ENCODE assay signal across 1 cellular context in the genomic region with DNA sequence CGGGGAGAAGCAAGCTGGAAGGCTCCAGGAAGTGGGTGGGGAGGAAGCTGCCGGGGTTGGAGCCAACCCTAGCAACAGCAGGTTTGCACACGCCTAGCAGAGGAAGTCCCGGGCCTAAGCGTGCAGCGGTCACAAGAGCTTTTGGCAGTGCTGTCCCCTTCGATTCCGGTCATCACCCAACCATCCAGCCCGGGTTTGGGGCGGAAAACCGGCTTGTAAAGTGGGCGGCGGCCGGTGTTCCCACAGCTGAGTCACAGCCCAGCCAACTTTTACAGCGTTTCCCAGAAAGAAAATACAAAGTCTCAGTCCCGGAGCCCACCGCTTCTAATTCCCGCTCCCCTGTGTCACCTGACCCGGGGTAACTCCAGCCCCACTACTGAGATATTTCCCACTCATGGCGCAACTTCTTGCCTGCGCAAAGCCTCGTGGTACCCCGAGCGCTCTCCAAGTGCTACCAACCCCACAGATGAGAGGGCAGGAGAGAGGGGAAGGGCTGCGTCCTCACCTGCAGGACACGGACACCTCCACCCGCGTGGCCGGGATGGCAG.
TF ChIP-seq lines count a peak whose summit lies in the region.

No MANE protein-coding gene starts in this region.

TF ChIP-seq in GM12878, 131 proteins besides CTCF, POLR2A, EP300 and RAD21 (continued from another document and continues in another):
- TF ChIP-seq, protein P1, sequence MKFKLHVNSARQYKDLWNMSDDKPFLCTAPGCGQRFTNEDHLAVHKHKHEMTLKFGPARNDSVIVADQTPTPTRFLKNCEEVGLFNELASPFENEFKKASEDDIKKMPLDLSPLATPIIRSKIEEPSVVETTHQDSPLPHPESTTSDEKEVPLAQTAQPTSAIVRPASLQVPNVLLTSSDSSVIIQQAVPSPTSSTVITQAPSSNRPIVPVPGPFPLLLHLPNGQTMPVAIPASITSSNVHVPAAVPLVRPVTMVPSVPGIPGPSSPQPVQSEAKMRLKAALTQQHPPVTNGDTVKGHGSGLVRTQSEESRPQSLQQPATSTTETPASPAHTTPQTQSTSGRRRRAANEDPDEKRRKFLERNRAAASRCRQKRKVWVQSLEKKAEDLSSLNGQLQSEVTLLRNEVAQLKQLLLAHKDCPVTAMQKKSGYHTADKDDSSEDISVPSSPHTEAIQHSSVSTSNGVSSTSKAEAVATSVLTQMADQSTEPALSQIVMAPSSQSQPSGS (IDR thresholded peaks at IDR 0.05; ENCODE audit: low read length): no peak
- TF ChIP-seq NR2C1 (IDR thresholded peaks at IDR 0.05) (0 out of 2 replicates have a peak, but pooled peaks have one; percentile 27), HDGF (IDR thresholded peaks at IDR 0.05) (no peak), HCFC1 (IDR thresholded peaks at IDR 0.05; ENCODE audit: low read length) (peak; percentile 31; the same call in 1 of the 2 replicates), CHD2 (IDR thresholded peaks at IDR 0.05; ENCODE audit: borderline replicate concordance, low read depth, low read length) (no peak; the same call in 1 of the 2 replicates), CREB1 (IDR thresholded peaks at IDR 0.05; ENCODE audit: low read depth) (no peak), JUND (IDR thresholded peaks at IDR 0.05; ENCODE audit: low read depth, low read length) (no peak), BRCA1 (IDR thresholded peaks at IDR 0.05; ENCODE audit: low read depth, low read length) (no peak), YBX1 (IDR thresholded peaks at IDR 0.05) (no peak), CBFB (IDR thresholded peaks at IDR 0.05; ENCODE audit: low read depth) (peak; percentile 18; the same call in 1 of the 2 replicates), GATAD2B (conservative IDR thresholded peaks at IDR 0.05; ENCODE audit: low read depth) (peak; percentile 55; the same call in 1 of the 2 replicates), MYC (IDR thresholded peaks at IDR 0.05; ENCODE audit: insufficient read depth, insufficient read length, insufficient replicate concordance, low read length, severe bottlenecking) (no peak), BHLHE40 (IDR thresholded peaks at IDR 0.05; ENCODE audit: borderline replicate concordance in 1 of 2, low read depth in 2 of 2, low read length in 1 of 2) (peak; percentile 93 to 94), CHD4 (IDR thresholded peaks at IDR 0.05) (no peak), SMAD5 (IDR thresholded peaks at IDR 0.05; ENCODE audit: low read depth) (no peak), MEF2B (IDR thresholded peaks at IDR 0.05; ENCODE audit: partially characterized antibody, poor library complexity, severe bottlenecking) (peak; percentile 26), IKZF1 (conservative IDR thresholded peaks at IDR 0.05) (peak; percentile 79), RFX5 (IDR thresholded peaks at IDR 0.05; ENCODE audit: low read depth, low read length) (peak; percentile 71; the same call in 1 of the 2 replicates), SUZ12 (IDR thresholded peaks at IDR 0.05; ENCODE audit: unreplicated experiment) (no peak), CBX5 (IDR thresholded peaks at IDR 0.05; ENCODE audit: low read depth) (no peak), POLR2AphosphoS2 (IDR thresholded peaks at IDR 0.05; ENCODE audit: low read depth, low read length) (no peak), ATF7 (IDR thresholded peaks at IDR 0.05; ENCODE audit: low read depth) (peak; percentile 21; the same call in 1 of the 2 replicates), MTA2 (IDR thresholded peaks at IDR 0.05; ENCODE audit: low read depth) (no peak), PAX5 (IDR thresholded peaks at IDR 0.05; ENCODE audit: borderline replicate concordance, low read depth, low read length) (no peak)
- TF ChIP-seq, protein P2, sequence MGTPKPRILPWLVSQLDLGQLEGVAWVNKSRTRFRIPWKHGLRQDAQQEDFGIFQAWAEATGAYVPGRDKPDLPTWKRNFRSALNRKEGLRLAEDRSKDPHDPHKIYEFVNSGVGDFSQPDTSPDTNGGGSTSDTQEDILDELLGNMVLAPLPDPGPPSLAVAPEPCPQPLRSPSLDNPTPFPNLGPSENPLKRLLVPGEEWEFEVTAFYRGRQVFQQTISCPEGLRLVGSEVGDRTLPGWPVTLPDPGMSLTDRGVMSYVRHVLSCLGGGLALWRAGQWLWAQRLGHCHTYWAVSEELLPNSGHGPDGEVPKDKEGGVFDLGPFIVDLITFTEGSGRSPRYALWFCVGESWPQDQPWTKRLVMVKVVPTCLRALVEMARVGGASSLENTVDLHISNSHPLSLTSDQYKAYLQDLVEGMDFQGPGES (IDR thresholded peaks at IDR 0.05): no peak
- TF ChIP-seq, protein P3, sequence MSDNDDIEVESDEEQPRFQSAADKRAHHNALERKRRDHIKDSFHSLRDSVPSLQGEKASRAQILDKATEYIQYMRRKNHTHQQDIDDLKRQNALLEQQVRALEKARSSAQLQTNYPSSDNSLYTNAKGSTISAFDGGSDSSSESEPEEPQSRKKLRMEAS (IDR thresholded peaks at IDR 0.05; ENCODE audit: low read depth, low read length): no peak
- TF ChIP-seq, protein P4, sequence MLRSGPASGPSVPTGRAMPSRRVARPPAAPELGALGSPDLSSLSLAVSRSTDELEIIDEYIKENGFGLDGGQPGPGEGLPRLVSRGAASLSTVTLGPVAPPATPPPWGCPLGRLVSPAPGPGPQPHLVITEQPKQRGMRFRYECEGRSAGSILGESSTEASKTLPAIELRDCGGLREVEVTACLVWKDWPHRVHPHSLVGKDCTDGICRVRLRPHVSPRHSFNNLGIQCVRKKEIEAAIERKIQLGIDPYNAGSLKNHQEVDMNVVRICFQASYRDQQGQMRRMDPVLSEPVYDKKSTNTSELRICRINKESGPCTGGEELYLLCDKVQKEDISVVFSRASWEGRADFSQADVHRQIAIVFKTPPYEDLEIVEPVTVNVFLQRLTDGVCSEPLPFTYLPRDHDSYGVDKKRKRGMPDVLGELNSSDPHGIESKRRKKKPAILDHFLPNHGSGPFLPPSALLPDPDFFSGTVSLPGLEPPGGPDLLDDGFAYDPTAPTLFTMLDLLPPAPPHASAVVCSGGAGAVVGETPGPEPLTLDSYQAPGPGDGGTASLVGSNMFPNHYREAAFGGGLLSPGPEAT (IDR thresholded peaks at IDR 0.05; ENCODE audit: low read depth): 0 out of 2 replicates have a peak, but pooled peaks have one; percentile 55
- TF ChIP-seq, protein P5, sequence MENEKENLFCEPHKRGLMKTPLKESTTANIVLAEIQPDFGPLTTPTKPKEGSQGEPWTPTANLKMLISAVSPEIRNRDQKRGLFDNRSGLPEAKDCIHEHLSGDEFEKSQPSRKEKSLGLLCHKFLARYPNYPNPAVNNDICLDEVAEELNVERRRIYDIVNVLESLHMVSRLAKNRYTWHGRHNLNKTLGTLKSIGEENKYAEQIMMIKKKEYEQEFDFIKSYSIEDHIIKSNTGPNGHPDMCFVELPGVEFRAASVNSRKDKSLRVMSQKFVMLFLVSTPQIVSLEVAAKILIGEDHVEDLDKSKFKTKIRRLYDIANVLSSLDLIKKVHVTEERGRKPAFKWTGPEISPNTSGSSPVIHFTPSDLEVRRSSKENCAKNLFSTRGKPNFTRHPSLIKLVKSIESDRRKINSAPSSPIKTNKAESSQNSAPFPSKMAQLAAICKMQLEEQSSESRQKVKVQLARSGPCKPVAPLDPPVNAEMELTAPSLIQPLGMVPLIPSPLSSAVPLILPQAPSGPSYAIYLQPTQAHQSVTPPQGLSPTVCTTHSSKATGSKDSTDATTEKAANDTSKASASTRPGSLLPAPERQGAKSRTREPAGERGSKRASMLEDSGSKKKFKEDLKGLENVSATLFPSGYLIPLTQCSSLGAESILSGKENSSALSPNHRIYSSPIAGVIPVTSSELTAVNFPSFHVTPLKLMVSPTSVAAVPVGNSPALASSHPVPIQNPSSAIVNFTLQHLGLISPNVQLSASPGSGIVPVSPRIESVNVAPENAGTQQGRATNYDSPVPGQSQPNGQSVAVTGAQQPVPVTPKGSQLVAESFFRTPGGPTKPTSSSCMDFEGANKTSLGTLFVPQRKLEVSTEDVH (IDR thresholded peaks at IDR 0.05; ENCODE audit: low read depth, partially characterized antibody): no peak
- TF ChIP-seq, protein P6, sequence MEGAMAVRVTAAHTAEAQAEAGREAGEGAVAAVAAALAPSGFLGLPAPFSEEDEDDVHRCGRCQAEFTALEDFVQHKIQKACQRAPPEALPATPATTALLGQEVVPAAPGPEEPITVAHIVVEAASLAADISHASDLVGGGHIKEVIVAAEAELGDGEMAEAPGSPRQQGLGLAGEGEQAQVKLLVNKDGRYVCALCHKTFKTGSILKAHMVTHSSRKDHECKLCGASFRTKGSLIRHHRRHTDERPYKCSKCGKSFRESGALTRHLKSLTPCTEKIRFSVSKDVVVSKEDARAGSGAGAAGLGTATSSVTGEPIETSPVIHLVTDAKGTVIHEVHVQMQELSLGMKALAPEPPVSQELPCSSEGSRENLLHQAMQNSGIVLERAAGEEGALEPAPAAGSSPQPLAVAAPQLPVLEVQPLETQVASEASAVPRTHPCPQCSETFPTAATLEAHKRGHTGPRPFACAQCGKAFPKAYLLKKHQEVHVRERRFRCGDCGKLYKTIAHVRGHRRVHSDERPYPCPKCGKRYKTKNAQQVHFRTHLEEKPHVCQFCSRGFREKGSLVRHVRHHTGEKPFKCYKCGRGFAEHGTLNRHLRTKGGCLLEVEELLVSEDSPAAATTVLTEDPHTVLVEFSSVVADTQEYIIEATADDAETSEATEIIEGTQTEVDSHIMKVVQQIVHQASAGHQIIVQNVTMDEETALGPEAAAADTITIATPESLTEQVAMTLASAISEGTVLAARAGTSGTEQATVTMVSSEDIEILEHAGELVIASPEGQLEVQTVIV (IDR thresholded peaks at IDR 0.05; ENCODE audit: borderline replicate concordance, partially characterized antibody): peak; percentile 55
- TF ChIP-seq, protein P7, sequence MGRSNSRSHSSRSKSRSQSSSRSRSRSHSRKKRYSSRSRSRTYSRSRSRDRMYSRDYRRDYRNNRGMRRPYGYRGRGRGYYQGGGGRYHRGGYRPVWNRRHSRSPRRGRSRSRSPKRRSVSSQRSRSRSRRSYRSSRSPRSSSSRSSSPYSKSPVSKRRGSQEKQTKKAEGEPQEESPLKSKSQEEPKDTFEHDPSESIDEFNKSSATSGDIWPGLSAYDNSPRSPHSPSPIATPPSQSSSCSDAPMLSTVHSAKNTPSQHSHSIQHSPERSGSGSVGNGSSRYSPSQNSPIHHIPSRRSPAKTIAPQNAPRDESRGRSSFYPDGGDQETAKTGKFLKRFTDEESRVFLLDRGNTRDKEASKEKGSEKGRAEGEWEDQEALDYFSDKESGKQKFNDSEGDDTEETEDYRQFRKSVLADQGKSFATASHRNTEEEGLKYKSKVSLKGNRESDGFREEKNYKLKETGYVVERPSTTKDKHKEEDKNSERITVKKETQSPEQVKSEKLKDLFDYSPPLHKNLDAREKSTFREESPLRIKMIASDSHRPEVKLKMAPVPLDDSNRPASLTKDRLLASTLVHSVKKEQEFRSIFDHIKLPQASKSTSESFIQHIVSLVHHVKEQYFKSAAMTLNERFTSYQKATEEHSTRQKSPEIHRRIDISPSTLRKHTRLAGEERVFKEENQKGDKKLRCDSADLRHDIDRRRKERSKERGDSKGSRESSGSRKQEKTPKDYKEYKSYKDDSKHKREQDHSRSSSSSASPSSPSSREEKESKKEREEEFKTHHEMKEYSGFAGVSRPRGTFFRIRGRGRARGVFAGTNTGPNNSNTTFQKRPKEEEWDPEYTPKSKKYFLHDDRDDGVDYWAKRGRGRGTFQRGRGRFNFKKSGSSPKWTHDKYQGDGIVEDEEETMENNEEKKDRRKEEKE (IDR thresholded peaks at IDR 0.05): no peak
- TF ChIP-seq, protein P8, sequence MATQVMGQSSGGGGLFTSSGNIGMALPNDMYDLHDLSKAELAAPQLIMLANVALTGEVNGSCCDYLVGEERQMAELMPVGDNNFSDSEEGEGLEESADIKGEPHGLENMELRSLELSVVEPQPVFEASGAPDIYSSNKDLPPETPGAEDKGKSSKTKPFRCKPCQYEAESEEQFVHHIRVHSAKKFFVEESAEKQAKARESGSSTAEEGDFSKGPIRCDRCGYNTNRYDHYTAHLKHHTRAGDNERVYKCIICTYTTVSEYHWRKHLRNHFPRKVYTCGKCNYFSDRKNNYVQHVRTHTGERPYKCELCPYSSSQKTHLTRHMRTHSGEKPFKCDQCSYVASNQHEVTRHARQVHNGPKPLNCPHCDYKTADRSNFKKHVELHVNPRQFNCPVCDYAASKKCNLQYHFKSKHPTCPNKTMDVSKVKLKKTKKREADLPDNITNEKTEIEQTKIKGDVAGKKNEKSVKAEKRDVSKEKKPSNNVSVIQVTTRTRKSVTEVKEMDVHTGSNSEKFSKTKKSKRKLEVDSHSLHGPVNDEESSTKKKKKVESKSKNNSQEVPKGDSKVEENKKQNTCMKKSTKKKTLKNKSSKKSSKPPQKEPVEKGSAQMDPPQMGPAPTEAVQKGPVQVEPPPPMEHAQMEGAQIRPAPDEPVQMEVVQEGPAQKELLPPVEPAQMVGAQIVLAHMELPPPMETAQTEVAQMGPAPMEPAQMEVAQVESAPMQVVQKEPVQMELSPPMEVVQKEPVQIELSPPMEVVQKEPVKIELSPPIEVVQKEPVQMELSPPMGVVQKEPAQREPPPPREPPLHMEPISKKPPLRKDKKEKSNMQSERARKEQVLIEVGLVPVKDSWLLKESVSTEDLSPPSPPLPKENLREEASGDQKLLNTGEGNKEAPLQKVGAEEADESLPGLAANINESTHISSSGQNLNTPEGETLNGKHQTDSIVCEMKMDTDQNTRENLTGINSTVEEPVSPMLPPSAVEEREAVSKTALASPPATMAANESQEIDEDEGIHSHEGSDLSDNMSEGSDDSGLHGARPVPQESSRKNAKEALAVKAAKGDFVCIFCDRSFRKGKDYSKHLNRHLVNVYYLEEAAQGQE (IDR thresholded peaks at IDR 0.05; ENCODE audit: low read depth, low read length): peak; percentile 51; the same call in 1 of the 2 replicates
- TF ChIP-seq, protein P9, sequence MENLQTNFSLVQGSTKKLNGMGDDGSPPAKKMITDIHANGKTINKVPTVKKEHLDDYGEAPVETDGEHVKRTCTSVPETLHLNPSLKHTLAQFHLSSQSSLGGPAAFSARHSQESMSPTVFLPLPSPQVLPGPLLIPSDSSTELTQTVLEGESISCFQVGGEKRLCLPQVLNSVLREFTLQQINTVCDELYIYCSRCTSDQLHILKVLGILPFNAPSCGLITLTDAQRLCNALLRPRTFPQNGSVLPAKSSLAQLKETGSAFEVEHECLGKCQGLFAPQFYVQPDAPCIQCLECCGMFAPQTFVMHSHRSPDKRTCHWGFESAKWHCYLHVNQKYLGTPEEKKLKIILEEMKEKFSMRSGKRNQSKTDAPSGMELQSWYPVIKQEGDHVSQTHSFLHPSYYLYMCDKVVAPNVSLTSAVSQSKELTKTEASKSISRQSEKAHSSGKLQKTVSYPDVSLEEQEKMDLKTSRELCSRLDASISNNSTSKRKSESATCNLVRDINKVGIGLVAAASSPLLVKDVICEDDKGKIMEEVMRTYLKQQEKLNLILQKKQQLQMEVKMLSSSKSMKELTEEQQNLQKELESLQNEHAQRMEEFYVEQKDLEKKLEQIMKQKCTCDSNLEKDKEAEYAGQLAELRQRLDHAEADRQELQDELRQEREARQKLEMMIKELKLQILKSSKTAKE (IDR thresholded peaks at IDR 0.05; ENCODE audit: low read depth, poor library complexity, severe bottlenecking): peak; percentile 52
